17 cellular contexts compared by ENCODE assay signal in the genomic region with DNA sequence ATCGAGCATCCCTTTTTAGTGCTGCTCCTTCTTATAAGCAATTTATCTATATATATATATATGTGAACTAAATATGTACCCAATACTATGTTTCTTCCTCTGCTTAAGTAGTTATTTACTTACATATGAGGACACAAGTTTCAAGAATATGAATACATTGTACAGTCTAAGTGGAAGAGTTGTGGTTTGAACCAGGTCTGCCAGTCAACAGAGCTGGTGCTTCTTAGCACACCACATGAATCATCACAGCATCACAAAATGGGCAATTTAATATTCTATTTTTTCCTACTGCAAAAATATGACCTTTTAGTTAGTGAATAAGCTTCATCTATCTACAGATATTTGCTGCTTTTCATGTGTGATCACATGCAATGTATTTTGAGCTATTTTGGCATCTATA.
"Had no signal": no experiment of that assay in that cellular context is flagged by ENCODE, and none has a peak within 500 bp of the region (broad histone marks: within the 10 kb centered on the region; RNA-seq: fewer than 3 reads in every experiment).

No MANE protein-coding gene starts in this region.

- DNase-seq: activated CD4-positive, alpha-beta T cell treated with anti-CD3 and anti-CD28 coated beads for 4 hours; activated CD8-positive, alpha-beta memory T cell treated with anti-CD3 and anti-CD28 coated beads, Interleukin-2, amount 50 U/mL, for 4 hours; activated effector memory CD4-positive, alpha-beta T cell treated with Interleukin-2 at 50 U/mL for 16 hours; activated naive CD4-positive, alpha-beta T cell treated with anti-CD3 and anti-CD28 coated beads, Interleukin-2, amount 10 ng/mL, durations not matched to agents 7 days and 5 days; activated T-cell treated with anti-CD3 and anti-CD28 coated beads, Interleukin-2, amount 50 U/mL, for 48 hours; dermis blood vessel endothelial cell; effector memory CD4-positive, alpha-beta T cell; kidney glomerular epithelial cell; left ventricle myocardium inferior; nephron progenitor cell; nucleus accumbens; posterior cingulate gyrus; sigmoid colon; stimulated activated CD8-positive, alpha-beta memory T cell treated with anti-CD3 and anti-CD28 coated beads, Interleukin-4, amount 100 ng/mL, for 48 hours; stimulated activated naive CD8-positive, alpha-beta T cell treated with anti-CD3 and anti-CD28 coated beads, Interleukin-15, Interleukin-2, amounts not matched to agents 100 U/mL and 50 U/mL, for 24 hours; substantia nigra; tibial artery had no signal

- H3K36me3 ChIP-seq: left ventricle myocardium inferior, sigmoid colon, tibial artery had no signal

- ATAC-seq: stimulated activated naive CD8-positive, alpha-beta T cell treated with anti-CD3 and anti-CD28 coated beads, Interleukin-15, Interleukin-2, amounts not matched to agents 100 U/mL and 50 U/mL, for 24 hours had no signal

- H3K27ac ChIP-seq: left ventricle myocardium inferior, sigmoid colon had no signal

- H3K4me1 ChIP-seq: left ventricle myocardium inferior, sigmoid colon had no signal

- H3K27me3 ChIP-seq: sigmoid colon, tibial artery had no signal

- H3K4me3 ChIP-seq: left ventricle myocardium inferior, sigmoid colon, tibial artery had no signal

- H3K9me3 ChIP-seq: left ventricle myocardium inferior, sigmoid colon, tibial artery had no signal
